24 cellular contexts compared by ENCODE assay signal in the genomic region with DNA sequence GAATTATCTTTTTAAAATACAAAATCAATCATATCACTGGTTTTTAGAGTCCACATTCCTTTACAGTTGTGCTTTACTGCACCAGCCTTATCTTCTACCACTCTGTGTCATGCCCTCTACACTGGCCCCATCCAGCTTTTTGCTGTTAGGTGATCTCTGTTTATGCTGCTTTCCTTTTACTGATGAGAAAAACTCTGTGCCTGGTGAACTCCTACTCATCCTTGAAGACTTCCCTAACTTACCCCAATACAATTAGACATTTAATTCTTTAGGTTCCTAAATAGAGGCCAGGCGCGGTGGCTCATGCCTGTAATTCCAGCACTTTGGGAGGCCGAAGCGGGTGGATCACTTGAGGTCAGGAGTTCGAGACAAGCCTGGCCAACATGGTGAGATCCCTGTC.
DNase-seq lines count a peak whose midpoint lies in the region; ATAC-seq and TF ChIP-seq lines count a peak whose summit lies in the region.
"Had no signal": no experiment of that assay in that cellular context is flagged by ENCODE, and none has a peak within 500 bp of the region (broad histone marks: within the 10 kb centered on the region; RNA-seq: fewer than 3 reads in every experiment).

No MANE protein-coding gene starts in this region.

- H3K79me2 ChIP-seq in hepatocyte, result peaks cover 52% of the 10 kb centered on the region

- no peaks in the 10 kb centered on the region for H3K9me2 ChIP-seq in hepatocyte (replicated peaks; ENCODE audit: insufficient read depth)

- H3K4me3 ChIP-seq in hepatocyte, result no peak overlapping the region
- H3K4me3 ChIP-seq: A549; BLaER1 treated with 17β-estradiol and CSF1 and Interleukin-3, amounts not matched to agents 10 nM and 100 nM; GM12878; GM23338 had no signal

- no peak for ATAC-seq in activated naive CD8-positive, alpha-beta T cell treated with anti-CD3 and anti-CD28 coated beads, Interleukin-2, amount 50 U/mL, for 24 hours
- ATAC-seq: A549, GM12878, GM23338, HCT116 had no signal

- H3K27me3 Mint-ChIP-seq in activated CD4-positive, alpha-beta T cell treated with anti-CD3 and anti-CD28 coated beads, Interleukin-2, amount 10 ng/mL, durations not matched to agents 7 days and 5 days, result no peaks in the 10 kb centered on the region
- no peaks in the 10 kb centered on the region for H3K27me3 Mint-ChIP-seq in activated naive CD8-positive, alpha-beta T cell treated with anti-CD3 and anti-CD28 coated beads, Interleukin-2, amount 50 U/mL, for 24 hours
- H3K27me3 Mint-ChIP-seq: CD4-positive, alpha-beta T cell; CD8-positive, alpha-beta memory T cell had no signal

- DNase-seq in activated CD4-positive, alpha-beta T cell treated with anti-CD3 and anti-CD28 coated beads, Interleukin-2, amount 10 ng/mL, durations not matched to agents 7 days and 5 days, result no peak
- no peak for DNase-seq in activated CD4-positive, alpha-beta T cell treated with anti-CD3 and anti-CD28 coated beads, Interleukin-2, amount 50 U/mL, for 4 hours
- DNase-seq in NCI-H226 (peak; percentile 15), hepatocyte (ENCODE audit: low spot score) (peak; percentile 29), T1000 (lab: John Stamatoyannopoulos, UW) (no peak)
- no peak for DNase-seq in activated naive CD8-positive, alpha-beta T cell treated with anti-CD3 and anti-CD28 coated beads, Interleukin-2, amount 50 U/mL, for 24 hours
- DNase-seq: 8988T; ACHN; AML-193; BE2C; CD4-positive, alpha-beta T cell; CD8-positive, alpha-beta memory T cell; DMS 273 treated with DMSO at 0.1 percent for 48 hours; DMS79; EL; GDM1; H9; HFFc6 had no signal

- H3K9me3 ChIP-seq in hepatocyte (ENCODE audit: low read depth), result no peaks in the 10 kb centered on the region
- H3K9me3 ChIP-seq: BE2C had no signal

- no peaks in the 10 kb centered on the region for H4K20me1 ChIP-seq in hepatocyte (ENCODE audit: insufficient read depth, poor library complexity, severe bottlenecking)
- H4K20me1 ChIP-seq: BLaER1 treated with 17β-estradiol and CSF1 and Interleukin-3, amounts not matched to agents 10 nM and 100 nM had no signal

- POLR2A ChIA-PET in activated CD4-positive, alpha-beta T cell treated with anti-CD3 and anti-CD28 coated beads, Interleukin-2, amount 10 ng/mL, durations not matched to agents 7 days and 5 days (lab: Charles Lee), result no interaction called here

- peaks cover 21% of the 10 kb centered on the region for H3K36me3 Mint-ChIP-seq in activated CD4-positive, alpha-beta T cell treated with anti-CD3 and anti-CD28 coated beads, Interleukin-2, amount 10 ng/mL, durations not matched to agents 7 days and 5 days (ENCODE audit: low read depth)
- peaks cover 14% of the 10 kb centered on the region for H3K36me3 Mint-ChIP-seq in activated naive CD8-positive, alpha-beta T cell treated with anti-CD3 and anti-CD28 coated beads, Interleukin-2, amount 50 U/mL, for 24 hours (ENCODE audit: low read depth)

- H3K4me2 ChIP-seq in hepatocyte, result peak overlapping the region; percentile 2
- H3K4me2 ChIP-seq: A549; BLaER1 treated with 17β-estradiol and CSF1 and Interleukin-3, amounts not matched to agents 10 nM and 100 nM; GM23338 had no signal

- WGBS in hepatocyte (ENCODE audit: low lambda C conversion rate, missing lambda C conversion rate), result 98% methylated on average over 5 of the region's 5 CpGs

- peaks cover 18% of the 10 kb centered on the region for H3K4me1 ChIP-seq in hepatocyte (ENCODE audit: insufficient read depth)
- H3K4me1 ChIP-seq: BLaER1 treated with 17β-estradiol and CSF1 and Interleukin-3, amounts not matched to agents 10 nM and 100 nM had no signal

- no peaks in the 10 kb centered on the region for H3K27me3 ChIP-seq in hepatocyte
- H3K27me3 ChIP-seq: BE2C; BLaER1 treated with 17β-estradiol and CSF1 and Interleukin-3, amounts not matched to agents 10 nM and 100 nM had no signal

- no peak for TF ChIP-seq CTCF in hepatocyte (IDR thresholded peaks at IDR 0.05; ENCODE audit: poor library complexity)

- H3K27ac Mint-ChIP-seq in activated CD4-positive, alpha-beta T cell treated with anti-CD3 and anti-CD28 coated beads, Interleukin-2, amount 10 ng/mL, durations not matched to agents 7 days and 5 days, result peak overlapping the region; percentile 60
- H3K27ac Mint-ChIP-seq in activated naive CD8-positive, alpha-beta T cell treated with anti-CD3 and anti-CD28 coated beads, Interleukin-2, amount 50 U/mL, for 24 hours, result no peak overlapping the region
- H3K27ac Mint-ChIP-seq: CD14-positive monocyte; CD4-positive, alpha-beta T cell; CD8-positive, alpha-beta memory T cell; GM23338; HFFc6 had no signal

- peaks cover 3% of the 10 kb centered on the region for H3K9me3 Mint-ChIP-seq in activated CD4-positive, alpha-beta T cell treated with anti-CD3 and anti-CD28 coated beads, Interleukin-2, amount 10 ng/mL, durations not matched to agents 7 days and 5 days
- peaks cover 6% of the 10 kb centered on the region for H3K9me3 Mint-ChIP-seq in activated naive CD8-positive, alpha-beta T cell treated with anti-CD3 and anti-CD28 coated beads, Interleukin-2, amount 50 U/mL, for 24 hours
- H3K9me3 Mint-ChIP-seq: CD4-positive, alpha-beta T cell; HFFc6 had no signal

- no peak overlapping the region for H3K4me3 Mint-ChIP-seq in activated CD4-positive, alpha-beta T cell treated with anti-CD3 and anti-CD28 coated beads, Interleukin-2, amount 10 ng/mL, durations not matched to agents 7 days and 5 days
- H3K4me3 Mint-ChIP-seq in activated naive CD8-positive, alpha-beta T cell treated with anti-CD3 and anti-CD28 coated beads, Interleukin-2, amount 50 U/mL, for 24 hours, result no peak overlapping the region
- H3K4me3 Mint-ChIP-seq: CD14-positive monocyte; CD4-positive, alpha-beta T cell; CD8-positive, alpha-beta memory T cell; GM23338; H9; HFFc6 had no signal

- H2AFZ ChIP-seq in hepatocyte, result no peak overlapping the region
- H2AFZ ChIP-seq: GM23338 had no signal

- peaks cover 2% of the 10 kb centered on the region for H3K4me1 Mint-ChIP-seq in activated CD4-positive, alpha-beta T cell treated with anti-CD3 and anti-CD28 coated beads, Interleukin-2, amount 10 ng/mL, durations not matched to agents 7 days and 5 days
- H3K4me1 Mint-ChIP-seq in activated naive CD8-positive, alpha-beta T cell treated with anti-CD3 and anti-CD28 coated beads, Interleukin-2, amount 50 U/mL, for 24 hours, result peaks cover 4% of the 10 kb centered on the region
- H3K4me1 Mint-ChIP-seq: CD14-positive monocyte; CD8-positive, alpha-beta memory T cell; GM23338; H9 had no signal

- peak overlapping the region; percentile 57 for H3K27ac ChIP-seq in hepatocyte
- H3K27ac ChIP-seq: A549; BLaER1 treated with 17β-estradiol and CSF1 and Interleukin-3, amounts not matched to agents 10 nM and 100 nM had no signal

- no peaks in the 10 kb centered on the region for H3K36me3 ChIP-seq in hepatocyte (replicated peaks; ENCODE audit: insufficient read depth, low read depth)

- CTCF ChIA-PET in activated CD4-positive, alpha-beta T cell treated with anti-CD3 and anti-CD28 coated beads, Interleukin-2, amount 10 ng/mL, durations not matched to agents 7 days and 5 days (lab: Charles Lee), result no interaction called here

Comparison
In these comparisons a context has a peak if more than half of its experiments do, and no peak if none do; other contexts are left out.
1. DNase-seq: peak in NCI-H226 (single experiment) and hepatocyte (single experiment); none in activated CD4-positive, alpha-beta T cell treated with anti-CD3 and anti-CD28 coated beads, Interleukin-2, amount 10 ng/mL, durations not matched to agents 7 days and 5 days (single experiment), activated CD4-positive, alpha-beta T cell treated with anti-CD3 and anti-CD28 coated beads, Interleukin-2, amount 50 U/mL, for 4 hours (0 of 2), T1000 (single experiment) and activated naive CD8-positive, alpha-beta T cell treated with anti-CD3 and anti-CD28 coated beads, Interleukin-2, amount 50 U/mL, for 24 hours (single experiment).